ENCODE assay signal across 9 cellular contexts in the genomic region with DNA sequence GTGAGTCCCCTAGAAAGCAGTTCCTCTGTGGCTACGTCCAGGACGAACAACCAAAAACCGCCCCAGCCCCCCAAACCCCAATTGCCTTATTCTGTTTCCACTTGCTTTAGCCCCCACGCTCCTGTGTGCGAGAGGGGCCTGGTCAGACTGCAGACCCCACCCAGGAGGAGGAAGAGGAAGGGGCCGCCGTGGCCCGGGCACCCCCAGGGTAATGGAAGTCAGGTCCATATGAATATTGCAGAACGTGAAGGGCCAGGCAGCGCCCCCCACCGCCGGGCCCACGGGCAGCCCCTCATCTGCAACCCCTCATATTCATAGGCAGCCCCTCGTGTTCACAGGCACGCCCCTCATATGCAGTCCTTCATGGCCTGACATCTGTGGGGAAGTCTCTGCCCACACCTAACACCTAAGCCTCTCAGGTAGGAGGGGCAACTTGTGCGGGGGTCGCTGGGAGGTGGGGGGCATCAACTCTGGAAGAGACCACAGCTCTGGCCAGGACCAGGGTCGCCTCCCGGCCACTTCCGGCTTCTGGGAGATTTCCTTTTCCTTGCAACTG. TPM values are rescaled to one million over a fixed set of nuclear protein-coding genes. Genes with fewer than 3 reads are reported as not detected.
DNase-seq lines count a peak whose midpoint lies in the region; ATAC-seq, FAIRE-seq and TF ChIP-seq lines count a peak whose summit lies in the region.
"Had no signal": no experiment of that assay in that cellular context is flagged by ENCODE, and none has a peak within 500 bp of the region (broad histone marks: within the 10 kb centered on the region; RNA-seq: fewer than 3 reads in every experiment).

No MANE protein-coding gene starts in this region.

- TF ChIP-seq CTCF in liver (IDR thresholded peaks at IDR 0.05; ENCODE audit: low read depth, low read length, missing input control) (no peak), HepG2 (CRISPR knock-in tag; IDR thresholded peaks at IDR 0.05) (no peak), mammary epithelial cell (conservative IDR thresholded peaks at IDR 0.05 in 1 of 2, IDR thresholded peaks at IDR 0.05 in 1 of 2; ENCODE audit: extremely low read depth in 1 of 2, insufficient read depth in 1 of 2, low read depth in 1 of 2, low read length in 2 of 2) (no peak)

- H3K14ac ChIP-seq in mesenchymal stem cell (ENCODE audit: low read length in 2 of 2): no peak overlapping the region

- no peak for TF ChIP-seq EP300 in HepG2 (IDR thresholded peaks at IDR 0.05; ENCODE audit: low read depth in 2 of 2, low read length in 2 of 2)
- no peak for TF ChIP-seq EP300 in HepG2 (CRISPR knock-in tag; IDR thresholded peaks at IDR 0.05; ENCODE audit: borderline replicate concordance)

- H3K4me1 ChIP-seq in liver (ENCODE audit: control insufficient read depth in 4 of 4, insufficient read depth in 4 of 4, low read length in 3 of 4): peaks cover 0 to 7% (median 2%) of the 10 kb centered on the region in 4 donors
- H3K4me1 ChIP-seq in HepG2 (ENCODE audit: insufficient read depth, low read length): no peaks in the 10 kb centered on the region
- H3K4me1 ChIP-seq in mammary epithelial cell (ENCODE audit: insufficient read depth, low read length): peaks cover 9% of the 10 kb centered on the region
- H3K4me1 ChIP-seq in mesenchymal stem cell (ENCODE audit: control insufficient read depth, insufficient read depth, low read depth, low read length): peaks cover 13% of the 10 kb centered on the region
- H3K4me1 ChIP-seq in urinary bladder (ENCODE audit: insufficient read depth): no peaks in the 10 kb centered on the region

- POLR2A ChIA-PET in HepG2 (lab: Yijun Ruan, JAX): no interaction called here

- in situ Hi-C loops in HepG2 (cut with HindIII; ENCODE audit: extremely low pct_ligation_motif_present, low pct_unique_long_range_greater_than_20kb): no loop called here
- in situ Hi-C loops in mammary epithelial cell (cut with MboI; ENCODE audit: low sequenced_read_pairs in 2 of 2): no loop called here

- no peak overlapping the region for H3K4ac ChIP-seq in mesenchymal stem cell (ENCODE audit: low read depth in 1 of 2, low read length in 2 of 2)

- no peaks in the 10 kb centered on the region for H3K79me1 ChIP-seq in mesenchymal stem cell (replicated peaks; ENCODE audit: low read length, poor library complexity, severe bottlenecking)

- no peak overlapping the region for H3K4me2 ChIP-seq in HepG2 (ENCODE audit: low read depth, low read length)
- peak overlapping the region; percentile 93 for H3K4me2 ChIP-seq in mammary epithelial cell (ENCODE audit: insufficient read depth, low read depth, low read length)
- H3K4me2 ChIP-seq in mesenchymal stem cell (ENCODE audit: low read length, poor library complexity, severe bottlenecking): peak overlapping the region; percentile 94

- CTCF ChIA-PET in HepG2 (lab: Yijun Ruan, JAX; ENCODE audit: low intra/inter-chr PET ratio, low total read pairs) (no interaction called here), mammary epithelial cell (lab: Charles Lee; ENCODE audit: low non-redundant PET) (no interaction called here)

- no peak overlapping the region for H4K91ac ChIP-seq in mesenchymal stem cell (ENCODE audit: low read length)

- TF ChIP-seq RAD21 in liver (IDR thresholded peaks at IDR 0.05) (no peak), HepG2 (CRISPR knock-in tag; IDR thresholded peaks at IDR 0.05) (no peak)

- no peak overlapping the region for H3K18ac ChIP-seq in mesenchymal stem cell (ENCODE audit: low read depth in 1 of 2, low read length in 2 of 2)

- ATAC-seq in HepG2: no peak
- ATAC-seq in GM19463 (IDR thresholded peaks at IDR 0.05; ENCODE audit: unreplicated experiment): no peak

- no peak overlapping the region for H2BK120ac ChIP-seq in mesenchymal stem cell (ENCODE audit: low read depth, low read length)

- H2AK5ac ChIP-seq in mesenchymal stem cell (ENCODE audit: low read length, severe bottlenecking): no peak overlapping the region

- no peak overlapping the region for H4K8ac ChIP-seq in mesenchymal stem cell (ENCODE audit: low read length)

- no peaks in the 10 kb centered on the region for H3K79me2 ChIP-seq in HepG2 (ENCODE audit: insufficient read depth, low read length)
- no peaks in the 10 kb centered on the region for H3K79me2 ChIP-seq in mammary epithelial cell (ENCODE audit: insufficient read depth, low read length)

- no peak overlapping the region for H2BK5ac ChIP-seq in mesenchymal stem cell (ENCODE audit: low read depth, low read length, poor library complexity, severe bottlenecking)

- H2AFZ ChIP-seq in HepG2 (ENCODE audit: low read length) (no peak overlapping the region), mammary epithelial cell (ENCODE audit: low read depth, low read length) (no peak overlapping the region), mesenchymal stem cell (ENCODE audit: low read depth, low read length) (peak overlapping the region; percentile 36)

- H3K27ac ChIP-seq in liver (ENCODE audit: low read depth in 1 of 2, low read length in 2 of 2) (no peak overlapping the region), HepG2 (ENCODE audit: extremely low read length, insufficient read depth, low read length) (no peak overlapping the region), mammary epithelial cell (ENCODE audit: insufficient read depth, low read depth, low read length) (no peak overlapping the region), mesenchymal stem cell (ENCODE audit: low read length, poor library complexity, severe bottlenecking) (no peak overlapping the region), urinary bladder (ENCODE audit: low read depth) (no peak overlapping the region)

- 29% methylated on average over 20 of the region's 20 CpGs for WGBS in liver
- WGBS in HepG2 (ENCODE audit: low lambda C conversion rate): 65% methylated on average over 12 of the region's 20 CpGs
- WGBS in mammary epithelial cell (ENCODE audit: low coverage, missing lambda C conversion rate): 37% methylated on average over 6 of the region's 20 CpGs
- WGBS in mesenchymal stem cell: 29% methylated on average over 19 of the region's 20 CpGs
- WGBS in urinary bladder: 21% methylated on average over 20 of the region's 20 CpGs

- no peak for FAIRE-seq in HepG2 (lab: Jason Lieb, UNC)
- FAIRE-seq in RCC 7860 (lab: Jason Lieb, UNC): no peak

- no peaks in the 10 kb centered on the region for H4K20me1 ChIP-seq in HepG2 (ENCODE audit: insufficient read depth, low read length)
- no peaks in the 10 kb centered on the region for H4K20me1 ChIP-seq in mammary epithelial cell (ENCODE audit: insufficient read depth, low read length)

- dilution Hi-C loops in mammary epithelial cell (cut with HindIII; ENCODE audit: low sequenced_read_pairs): no loop called here

- no peaks in the 10 kb centered on the region for H3K36me3 ChIP-seq in liver (ENCODE audit: control insufficient read depth in 4 of 4, insufficient read depth in 3 of 4, low read depth in 1 of 4, low read length in 3 of 4)
- H3K36me3 ChIP-seq in HepG2 (replicated peaks in 1 of 2; ENCODE audit: control insufficient read depth in 1 of 2, insufficient read depth in 2 of 2, low read length in 2 of 2): no peaks in the 10 kb centered on the region
- H3K36me3 ChIP-seq in mammary epithelial cell (ENCODE audit: insufficient read depth, low read length): no peaks in the 10 kb centered on the region
- H3K36me3 ChIP-seq in mesenchymal stem cell (ENCODE audit: control insufficient read depth in 1 of 2, insufficient read depth in 2 of 2, low read depth in 1 of 2, low read length in 2 of 2): no peaks in the 10 kb centered on the region
- no peaks in the 10 kb centered on the region for H3K36me3 ChIP-seq in urinary bladder (ENCODE audit: insufficient read depth)

- H2BK15ac ChIP-seq in mesenchymal stem cell (ENCODE audit: low read depth, poor library complexity, severe bottlenecking): no peak overlapping the region

- TF ChIP-seq POLR2A in HepG2 (IDR thresholded peaks at IDR 0.05; ENCODE audit: insufficient read depth in 1 of 2, low read depth in 2 of 2, low read length in 2 of 2): no peak

- no peak for DNase-seq in HepG2 (ENCODE audit: low spot score)
- no peak for DNase-seq in mammary epithelial cell
- DNase-seq in mesenchymal stem cell: no peak
- no peak for DNase-seq in RCC 7860 (ENCODE audit: low spot score)
- DNase-seq in NCI-H526 (lab: John Stamatoyannopoulos, UW): no peak
- DNase-seq: kidney glomerular epithelial cell had no signal

- H3K4me3 ChIP-seq in liver (ENCODE audit: low read depth in 1 of 3, low read length in 3 of 3): peak overlapping the region in 2 of 3 donors; percentile 20 to 64
- H3K4me3 ChIP-seq in HepG2 (replicated peaks in 1 of 3; ENCODE audit: insufficient read depth in 1 of 3, low read depth in 2 of 3, low read length in 3 of 3): no peak overlapping the region
- no peak overlapping the region for H3K4me3 ChIP-seq in mammary epithelial cell (replicated peaks in 1 of 3; ENCODE audit: insufficient read depth in 1 of 3, low read depth in 2 of 3, low read length in 3 of 3)
- H3K4me3 ChIP-seq in mesenchymal stem cell (ENCODE audit: insufficient read depth in 1 of 2, low read depth in 1 of 2, low read length in 2 of 2): peak overlapping the region in 1 of 2 experiments; percentile 62
- peak overlapping the region; percentile 58 for H3K4me3 ChIP-seq in urinary bladder (ENCODE audit: low read depth, low read length)

- BruUV-seq in HepG2 (replicated peaks; lab: Mats Ljungman, UMichigan): no TSS peak
- BruUV-seq in mammary epithelial cell (replicated peaks; lab: Mats Ljungman, UMichigan): no TSS peak

- no peaks in the 10 kb centered on the region for H3K9me3 ChIP-seq in liver (ENCODE audit: control insufficient read depth in 4 of 4, low read length in 3 of 4)
- no peaks in the 10 kb centered on the region for H3K9me3 ChIP-seq in HepG2 (ENCODE audit: low read length)
- no peaks in the 10 kb centered on the region for H3K9me3 ChIP-seq in mammary epithelial cell (replicated peaks; ENCODE audit: insufficient read depth, low read length)
- H3K9me3 ChIP-seq in mesenchymal stem cell (ENCODE audit: control insufficient read depth, low read length): no peaks in the 10 kb centered on the region

- H3K9ac ChIP-seq in liver (ENCODE audit: low read depth in 1 of 2, low read length in 2 of 2): no peak overlapping the region
- H3K9ac ChIP-seq in HepG2 (ENCODE audit: insufficient read depth, low read depth, low read length): no peak overlapping the region
- no peak overlapping the region for H3K9ac ChIP-seq in mammary epithelial cell (ENCODE audit: insufficient read depth, low read length)
- no peak overlapping the region for H3K9ac ChIP-seq in mesenchymal stem cell (ENCODE audit: low read length)

- H3K27me3 ChIP-seq in liver (ENCODE audit: control insufficient read depth in 4 of 4, insufficient read depth in 4 of 4, low read length in 3 of 4): peaks cover 0 to 6% (median 3%) of the 10 kb centered on the region in 4 donors
- peaks cover 1 to 17% of the 10 kb centered on the region in 2 experiments; a peak in 3 of 5 replicates for H3K27me3 ChIP-seq in HepG2 (ENCODE audit: control insufficient read depth in 1 of 2, insufficient read depth in 2 of 2, low read length in 2 of 2)
- peaks cover 7% of the 10 kb centered on the region for H3K27me3 ChIP-seq in mammary epithelial cell (ENCODE audit: insufficient read depth, low read length)
- H3K27me3 ChIP-seq in mesenchymal stem cell (ENCODE audit: control insufficient read depth in 1 of 2, insufficient read depth in 1 of 2, low read length in 2 of 2): peaks cover 47 to 60% of the 10 kb centered on the region in 2 experiments

- H3K23ac ChIP-seq in mesenchymal stem cell (ENCODE audit: low read length in 2 of 2): no peak overlapping the region

- H2BK12ac ChIP-seq in mesenchymal stem cell (ENCODE audit: low read length in 2 of 2): no peak overlapping the region

- intact Hi-C loops in HepG2 (cut with micrococcal nuclease; ENCODE audit: unreplicated experiment): no loop called here
- intact Hi-C loops in mammary epithelial cell (cut with micrococcal nuclease): no loop called here

RNA-seq across cellular contexts. Expression of a gene that starts 37.7 kb away (rescaled TPM):
- total RNA-seq in liver (under 1 TPM in 1 of 2 donors, not detected in 1; 0.05 TPM), HepG2 (2016; rRNA removed; fragmentation: Illumina TruSeq; extraction: Trizol) (0.09 TPM in 1 of 2 replicates, not detected in the other), mammary epithelial cell (1 to 10 TPM in 1 of 2 donors, under 1 TPM in 1; 0.09 to 1.8 TPM), urinary bladder (3.7 TPM)
- polyA plus RNA-seq in liver (under 1 TPM; under 0.01 to 0.01 TPM), HepG2 (2011; rRNA removed) (0.04 TPM in 1 of 2 replicates, not detected in the other), mammary epithelial cell (0.01 TPM), urinary bladder (0.01 TPM)
- total RNA-seq in HepG2 (2016; cell fraction: cytosol; rRNA removed; fragmentation: Illumina TruSeq; extraction: Trizol; ENCODE audit: low read depth): not detected in 2 replicates
- not detected in 2 replicates for total RNA-seq in HepG2 (2016; cell fraction: insoluble cytoplasmic fraction; rRNA removed; fragmentation: Illumina TruSeq; extraction: Trizol)
- not detected in 2 replicates for total RNA-seq in HepG2 (2016; cell fraction: membrane; rRNA removed; fragmentation: Illumina TruSeq; extraction: Trizol)
- not detected in 2 replicates for total RNA-seq in HepG2 (2016; cell fraction: nucleus; rRNA removed; fragmentation: Illumina TruSeq; extraction: Trizol)
- polyA plus RNA-seq in HepG2 (2011; cell fraction: cytosol; rRNA removed): 0.04 TPM in 1 of 2 replicates, not detected in the other
- polyA plus RNA-seq in HepG2 (2011; cell fraction: nucleus; rRNA removed): 0.16 TPM in 1 of 2 replicates, not detected in the other
- polyA plus RNA-seq in HepG2 (2012): 0.05 TPM in 1 of 2 replicates, not detected in the other
- not detected in 2 replicates for polyA plus RNA-seq in HepG2 (2016; cell fraction: cytosol; fragmentation: Illumina TruSeq; extraction: Trizol; ENCODE audit: low read depth)
- polyA plus RNA-seq in HepG2 (2016; cell fraction: insoluble cytoplasmic fraction; fragmentation: Illumina TruSeq; extraction: Trizol; ENCODE audit: low read depth): not detected in 2 replicates
- polyA plus RNA-seq in HepG2 (2016; cell fraction: membrane; fragmentation: Illumina TruSeq; extraction: Trizol; ENCODE audit: low read depth): not detected in 2 replicates
- not detected in 2 replicates for polyA plus RNA-seq in HepG2 (2016; cell fraction: nucleus; fragmentation: Illumina TruSeq; extraction: Trizol; ENCODE audit: insufficient read depth, low read depth)
- not detected in 2 replicates for polyA minus RNA-seq in HepG2 (2011; rRNA and poly(A)+ RNA removed; ENCODE audit: low replicate concordance)
- not detected in 2 replicates for polyA minus RNA-seq in HepG2 (2011; cell fraction: cytosol; rRNA and poly(A)+ RNA removed)
- 0.13 TPM in 1 of 2 replicates, not detected in the other for polyA minus RNA-seq in HepG2 (2011; cell fraction: nucleus; rRNA and poly(A)+ RNA removed)
- not detected for polyA minus RNA-seq in mammary epithelial cell
- 0.25 TPM for polyA plus RNA-seq in mesenchymal stem cell (2013, experiment 1 of 2)
- 0.14 TPM for polyA plus RNA-seq in mesenchymal stem cell (2013, experiment 2 of 2)

Comparison
In these comparisons a context has a peak if more than half of its experiments do, and no peak if none do; other contexts are left out.
1. H3K4me3 ChIP-seq: peak in liver (2 of 3) and urinary bladder (single experiment); none in HepG2 (0 of 3) and mammary epithelial cell (0 of 3).